Comparison of ENCODE assay signal across 14 cellular contexts in genomic region chr2:199366406-199366805, GRCh38.
DNase-seq lines count a peak whose midpoint lies in the region; ATAC-seq lines count a peak whose summit lies in the region.
"Had no signal": no experiment of that assay in that cellular context is flagged by ENCODE, and none has a peak within 500 bp of the region (broad histone marks: within the 10 kb centered on the region; RNA-seq: fewer than 3 reads in every experiment).

No MANE protein-coding gene starts in this region.

- DNase-seq in Daoy (ENCODE audit: low read depth), result peak; percentile 29
- peak; percentile 67 for DNase-seq in NCI-H2029 (lab: John Stamatoyannopoulos, UW)
- peak; percentile 0 for DNase-seq in amniotic epithelial cell (ENCODE audit: low read depth)
- DNase-seq in left kidney (ENCODE audit: low read depth, low spot score), result peak; percentile 67
- DNase-seq in MV-4-11 (lab: John Stamatoyannopoulos, UW), result no peak
- DNase-seq in activated naive CD8-positive, alpha-beta T cell treated with anti-CD3 and anti-CD28 coated beads for 36 hours, result no peak
- no peak for DNase-seq in NCI-H146 (lab: John Stamatoyannopoulos, UW)
- DNase-seq in activated naive CD8-positive, alpha-beta T cell treated with anti-CD3 and anti-CD28 coated beads, Interleukin-2, amount 50 U/mL, for 24 hours, result no peak
- DNase-seq: activated CD4-positive, alpha-beta T cell treated with anti-CD3 and anti-CD28 coated beads for 48 hours; DMS 273 treated with DMSO at 0.1 percent for 48 hours; NCI-H2227 treated with DMSO at 0.1 percent for 48 hours; stimulated activated naive CD4-positive, alpha-beta T cell treated with Interleukin-2 at 50 U/mL for 16 hours had no signal

- H3K4me1 Mint-ChIP-seq in activated naive CD8-positive, alpha-beta T cell treated with anti-CD3 and anti-CD28 coated beads for 36 hours, result no peaks in the 10 kb centered on the region
- H3K4me1 Mint-ChIP-seq in activated naive CD8-positive, alpha-beta T cell treated with anti-CD3 and anti-CD28 coated beads, Interleukin-2, amount 50 U/mL, for 24 hours, result no peaks in the 10 kb centered on the region
- H3K4me1 Mint-ChIP-seq: central memory CD8-positive, alpha-beta T cell had no signal

- H3K27ac Mint-ChIP-seq in activated naive CD8-positive, alpha-beta T cell treated with anti-CD3 and anti-CD28 coated beads for 36 hours, result no peak overlapping the region
- H3K27ac Mint-ChIP-seq in activated naive CD8-positive, alpha-beta T cell treated with anti-CD3 and anti-CD28 coated beads, Interleukin-2, amount 50 U/mL, for 24 hours, result no peak overlapping the region
- H3K27ac Mint-ChIP-seq: activated naive CD4-positive, alpha-beta T cell treated with anti-CD3 and anti-CD28 coated beads, Interleukin-2, amount 50 U/mL, for 72 hours had no signal

- H3K36me3 Mint-ChIP-seq in activated naive CD8-positive, alpha-beta T cell treated with anti-CD3 and anti-CD28 coated beads for 36 hours, result no peaks in the 10 kb centered on the region
- H3K36me3 Mint-ChIP-seq in activated naive CD8-positive, alpha-beta T cell treated with anti-CD3 and anti-CD28 coated beads, Interleukin-2, amount 50 U/mL, for 24 hours (ENCODE audit: low read depth), result no peaks in the 10 kb centered on the region
- H3K36me3 Mint-ChIP-seq: activated naive CD4-positive, alpha-beta T cell treated with anti-CD3 and anti-CD28 coated beads, Interleukin-2, amount 50 U/mL, for 72 hours had no signal

- no peak for ATAC-seq in activated naive CD8-positive, alpha-beta T cell treated with anti-CD3 and anti-CD28 coated beads, Interleukin-2, amount 50 U/mL, for 24 hours
- ATAC-seq: activated naive CD4-positive, alpha-beta T cell treated with anti-CD3 and anti-CD28 coated beads, Interleukin-2, amount 50 U/mL, for 72 hours had no signal

- H3K4me3 Mint-ChIP-seq in activated naive CD8-positive, alpha-beta T cell treated with anti-CD3 and anti-CD28 coated beads for 36 hours, result no peak overlapping the region
- H3K4me3 Mint-ChIP-seq in activated naive CD8-positive, alpha-beta T cell treated with anti-CD3 and anti-CD28 coated beads, Interleukin-2, amount 50 U/mL, for 24 hours, result no peak overlapping the region
- H3K4me3 Mint-ChIP-seq: central memory CD8-positive, alpha-beta T cell had no signal

- no peaks in the 10 kb centered on the region for H3K9me3 Mint-ChIP-seq in activated naive CD8-positive, alpha-beta T cell treated with anti-CD3 and anti-CD28 coated beads for 36 hours
- no peaks in the 10 kb centered on the region for H3K9me3 Mint-ChIP-seq in activated naive CD8-positive, alpha-beta T cell treated with anti-CD3 and anti-CD28 coated beads, Interleukin-2, amount 50 U/mL, for 24 hours
- H3K9me3 Mint-ChIP-seq: activated naive CD4-positive, alpha-beta T cell treated with anti-CD3 and anti-CD28 coated beads, Interleukin-2, amount 50 U/mL, for 72 hours; central memory CD8-positive, alpha-beta T cell had no signal

- H3K27me3 Mint-ChIP-seq in activated naive CD8-positive, alpha-beta T cell treated with anti-CD3 and anti-CD28 coated beads for 36 hours, result peaks cover 21% of the 10 kb centered on the region
- peaks cover 9% of the 10 kb centered on the region for H3K27me3 Mint-ChIP-seq in activated naive CD8-positive, alpha-beta T cell treated with anti-CD3 and anti-CD28 coated beads, Interleukin-2, amount 50 U/mL, for 24 hours
- H3K27me3 Mint-ChIP-seq: central memory CD8-positive, alpha-beta T cell had no signal

Comparison
In these comparisons a context has a peak if more than half of its experiments do, and no peak if none do; other contexts are left out.
1. DNase-seq: peak in Daoy (single experiment), NCI-H2029 (single experiment), amniotic epithelial cell (single experiment) and left kidney (single experiment); none in MV-4-11 (single experiment), activated naive CD8-positive, alpha-beta T cell treated with anti-CD3 and anti-CD28 coated beads for 36 hours (single experiment), NCI-H146 (single experiment) and activated naive CD8-positive, alpha-beta T cell treated with anti-CD3 and anti-CD28 coated beads, Interleukin-2, amount 50 U/mL, for 24 hours (single experiment).